In genomic region chr21:38355992-38356781, GRCh38 we compare ENCODE assay signal across 8 cellular contexts.
DNase-seq lines count a peak whose midpoint lies in the region; ATAC-seq and TF ChIP-seq lines count a peak whose summit lies in the region.

No MANE protein-coding gene starts in this region.

- no peak for ATAC-seq in GM19452 (IDR thresholded peaks at IDR 0.05; ENCODE audit: unreplicated experiment)

- TF ChIP-seq CTCF in GM12865 (IDR thresholded peaks at IDR 0.05; ENCODE audit: insufficient read depth, low read depth, low read length, missing control alignments), result peak; percentile 97

- no peak overlapping the region for H3K4me3 ChIP-seq in GM12865 (ENCODE audit: low read depth, low read length)

- DNase-seq in GM12865 (ENCODE audit: low read depth) (peak; percentile 71), HPDE6-E6E7 (ENCODE audit: extremely low spot score) (peak; percentile 79), NOMO-1 treated with DMSO at 0.1 percent for 48 hours (lab: John Stamatoyannopoulos, UW; ENCODE audit: unreplicated experiment) (peak; percentile 71), epidermal melanocyte (ENCODE audit: insufficient read length, low spot score) (peak; percentile 58), mucosa of gallbladder (ENCODE audit: low spot score) (peak; percentile 75)
- DNase-seq in activated CD8-positive, alpha-beta memory T cell treated with anti-CD3 and anti-CD28 coated beads, Interleukin-2, amount 50 U/mL, for 1 hour (ENCODE audit: extremely low read depth), result peak; percentile 13
- DNase-seq in stimulated activated CD8-positive, alpha-beta memory T cell treated with anti-CD3 and anti-CD28 coated beads, Interleukin-7, amount 100 ng/mL, for 4 hours (ENCODE audit: low read depth in 2 of 2), result peak; percentile 31 to 33

Comparison
In these comparisons a context has a peak if more than half of its experiments do, and no peak if none do; other contexts are left out.
1. DNase-seq: peak in every context shown above with its lines; median percentile 79 in HPDE6-E6E7; 75 in mucosa of gallbladder; 71 in GM12865; 71 in NOMO-1 treated with DMSO at 0.1 percent for 48 hours; 58 in epidermal melanocyte; 32 in stimulated activated CD8-positive, alpha-beta memory T cell treated with anti-CD3 and anti-CD28 coated beads, Interleukin-7, amount 100 ng/mL, for 4 hours; 13 in activated CD8-positive, alpha-beta memory T cell treated with anti-CD3 and anti-CD28 coated beads, Interleukin-2, amount 50 U/mL, for 1 hour.